In the genomic region with DNA sequence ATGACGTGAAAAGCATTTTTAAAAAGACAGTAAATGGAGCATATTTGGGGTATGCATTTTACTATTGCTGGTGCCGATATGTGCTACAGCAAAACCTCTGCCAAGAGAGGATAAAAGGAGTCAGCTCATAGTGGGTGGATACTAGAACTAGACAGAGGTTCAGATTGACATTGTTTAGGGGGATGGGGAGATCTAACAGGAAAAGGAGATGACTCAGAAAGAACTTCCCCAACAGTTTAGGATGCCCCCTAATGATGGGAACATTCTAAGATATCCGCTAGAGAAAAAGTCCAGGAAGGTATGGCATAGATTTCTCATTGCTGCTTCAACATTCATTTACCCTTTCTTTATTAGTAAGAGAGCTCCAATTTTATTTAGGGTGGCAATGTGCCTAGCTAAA, we compare ENCODE assay signal across 18 cellular contexts.
"Had no signal": no experiment of that assay in that cellular context is flagged by ENCODE, and none has a peak within 500 bp of the region (broad histone marks: within the 10 kb centered on the region; RNA-seq: fewer than 3 reads in every experiment).

No MANE protein-coding gene starts in this region.

- H3K9me3 ChIP-seq: gastroesophageal sphincter, heart left ventricle, prostate gland, suprapubic skin, transverse colon, uterus had no signal

- H3K4me2 ChIP-seq: smooth muscle cell had no signal

- H3K4me1 ChIP-seq: gastroesophageal sphincter, prostate gland, suprapubic skin, transverse colon, uterus had no signal

- H3K36me3 ChIP-seq: gastroesophageal sphincter, heart left ventricle, prostate gland, suprapubic skin, transverse colon, uterus had no signal

- H3K27ac ChIP-seq: gastroesophageal sphincter, prostate gland, suprapubic skin, transverse colon, uterus had no signal

- H3K4me3 ChIP-seq: gastroesophageal sphincter, heart left ventricle, prostate gland, smooth muscle cell, suprapubic skin, transverse colon, uterus had no signal

- DNase-seq: activated CD4-positive, alpha-beta memory T cell treated with anti-CD3 and anti-CD28 coated beads, Interleukin-2, amount 10 ng/mL, durations not matched to agents 7 days and 5 days; activated CD4-positive, alpha-beta T cell treated with anti-CD3 and anti-CD28 coated beads for 48 hours; activated CD4-positive, CD25-positive, alpha-beta regulatory T cell; activated CD8-positive, alpha-beta memory T cell treated with anti-CD3 and anti-CD28 coated beads, Interleukin-2, amount 10 ng/mL, durations not matched to agents 7 days and 5 days; endodermal cell; heart left ventricle; left colon; mammary epithelial cell; naive thymus-derived CD8-positive, alpha-beta T cell; stimulated activated CD4-positive, alpha-beta T cell treated with anti-CD3 and anti-CD28 coated beads, Interleukin-4, amount 100 ng/mL, for 1 hour; stimulated activated naive CD8-positive, alpha-beta T cell treated with anti-CD3 and anti-CD28 coated beads, Interleukin-15, amount 100 ng/mL, for 72 hours; transverse colon; uterus had no signal

- ATAC-seq: activated CD8-positive, alpha-beta memory T cell treated with anti-CD3 and anti-CD28 coated beads, Interleukin-2, amount 10 ng/mL, durations not matched to agents 7 days and 5 days; gastroesophageal sphincter; left colon; naive thymus-derived CD8-positive, alpha-beta T cell; sciatic nerve; stimulated activated naive CD8-positive, alpha-beta T cell treated with anti-CD3 and anti-CD28 coated beads, Interleukin-15, amount 100 ng/mL, for 72 hours had no signal

- H3K27me3 ChIP-seq: gastroesophageal sphincter, heart left ventricle, suprapubic skin, transverse colon, uterus had no signal
